ENCODE assay signal across 8 cellular contexts in genomic region chr4:170025523-170026252, GRCh38. TPM values are rescaled to one million over a fixed set of nuclear protein-coding genes. Genes with fewer than 3 reads are reported as not detected.
DNase-seq lines count a peak whose midpoint lies in the region; ATAC-seq and TF ChIP-seq lines count a peak whose summit lies in the region.

No MANE protein-coding gene starts in this region.

- peak overlapping the region; percentile 66 for H3K4me3 Mint-ChIP-seq in activated CD8-positive, alpha-beta T cell treated with anti-CD3 and anti-CD28 coated beads, Interleukin-2, amount 10 ng/mL, durations not matched to agents 7 days and 5 days
- peak overlapping the region; percentile 78 for H3K4me3 Mint-ChIP-seq in osteocyte (ENCODE audit: unreplicated experiment)

- H3K27ac Mint-ChIP-seq in activated CD8-positive, alpha-beta T cell treated with anti-CD3 and anti-CD28 coated beads, Interleukin-2, amount 10 ng/mL, durations not matched to agents 7 days and 5 days, result no peak overlapping the region
- H3K27ac Mint-ChIP-seq in osteocyte (ENCODE audit: unreplicated experiment), result no peak overlapping the region

- POLR2A ChIA-PET in activated CD8-positive, alpha-beta T cell treated with anti-CD3 and anti-CD28 coated beads, Interleukin-2, amount 10 ng/mL, durations not matched to agents 7 days and 5 days (lab: Charles Lee), result interaction anchor here (1.4 to 1.7 kb wide), 2 partner anchors 406 to 413 kb away, joined by 4 to 5 read pairs; partner anchors contain the start of genes CLCN3 and NEK1

- peaks cover 54% of the 10 kb centered on the region for H3K27me3 Mint-ChIP-seq in activated CD8-positive, alpha-beta T cell treated with anti-CD3 and anti-CD28 coated beads, Interleukin-2, amount 10 ng/mL, durations not matched to agents 7 days and 5 days (ENCODE audit: low read depth)
- peaks cover 45% of the 10 kb centered on the region for H3K27me3 Mint-ChIP-seq in osteocyte (ENCODE audit: unreplicated experiment)

- peaks cover 17% of the 10 kb centered on the region for H3K4me1 Mint-ChIP-seq in activated CD8-positive, alpha-beta T cell treated with anti-CD3 and anti-CD28 coated beads, Interleukin-2, amount 10 ng/mL, durations not matched to agents 7 days and 5 days (ENCODE audit: low read depth)
- H3K4me1 Mint-ChIP-seq in osteocyte (ENCODE audit: unreplicated experiment), result peaks cover 10% of the 10 kb centered on the region

- TF ChIP-seq CTCF in foreskin fibroblast (IDR thresholded peaks at IDR 0.05; ENCODE audit: low read depth, low read length) (no peak), osteocyte (IDR thresholded peaks at IDR 0.05) (no peak)

- H3K4me3 ChIP-seq in HAP-1 (peak overlapping the region; percentile 47), foreskin fibroblast (ENCODE audit: low read depth in 1 of 2, low read length in 2 of 2) (peak overlapping the region; percentile 50 to 74)

- CTCF ChIA-PET in activated CD8-positive, alpha-beta T cell treated with anti-CD3 and anti-CD28 coated beads, Interleukin-2, amount 10 ng/mL, durations not matched to agents 7 days and 5 days (lab: Charles Lee), result interaction anchor here (1.1 to 1.3 kb wide), 2 partner anchors 22 to 216 kb away, joined by 3 read pairs; no protein-coding TSS in a partner anchor

- in situ Hi-C loops in HAP-1 (cut with MboI; ENCODE audit: low sequenced_read_pairs), result loop anchor here (25.0 kb wide), 1 partner anchor 413 kb away; the partner anchor contains the start of genes CLCN3 and NEK1

- H3K4me1 ChIP-seq in HAP-1, result peaks cover 11% of the 10 kb centered on the region

- peaks cover 8% of the 10 kb centered on the region for H3K9me3 Mint-ChIP-seq in activated CD8-positive, alpha-beta T cell treated with anti-CD3 and anti-CD28 coated beads, Interleukin-2, amount 10 ng/mL, durations not matched to agents 7 days and 5 days (ENCODE audit: insufficient read depth)
- H3K9me3 Mint-ChIP-seq in osteocyte (ENCODE audit: unreplicated experiment), result no peaks in the 10 kb centered on the region

- no peaks in the 10 kb centered on the region for H3K36me3 ChIP-seq in HAP-1 (replicated peaks)

- ATAC-seq in activated CD8-positive, alpha-beta T cell treated with anti-CD3 and anti-CD28 coated beads, Interleukin-2, amount 10 ng/mL, durations not matched to agents 7 days and 5 days, result no peak
- ATAC-seq in HG03521 (IDR thresholded peaks at IDR 0.05; ENCODE audit: unreplicated experiment) (no peak), HG03460 (IDR thresholded peaks at IDR 0.05; ENCODE audit: unreplicated experiment) (no peak)

- no peaks in the 10 kb centered on the region for H3K27me3 ChIP-seq in HAP-1 (ENCODE audit: low read depth)

- peak in 1 of 2 experiments; percentile 28 for DNase-seq in HAP-1 (ENCODE audit: low spot score in 2 of 2)
- no peak for DNase-seq in activated CD8-positive, alpha-beta T cell treated with anti-CD3 and anti-CD28 coated beads, Interleukin-2, amount 10 ng/mL, durations not matched to agents 7 days and 5 days
- DNase-seq in foreskin fibroblast, result peak in 1 of 2 donors; percentile 41
- no peak for DNase-seq in osteocyte (ENCODE audit: extremely low spot score, unreplicated experiment)
- no peak for DNase-seq in cerebellar nuclear complex (lab: John Stamatoyannopoulos, UW)
- no peak for DNase-seq in KG1 (lab: John Stamatoyannopoulos, UW)

- H3K9me3 ChIP-seq in HAP-1, result no peaks in the 10 kb centered on the region

- peaks cover 5% of the 10 kb centered on the region for H3K36me3 Mint-ChIP-seq in activated CD8-positive, alpha-beta T cell treated with anti-CD3 and anti-CD28 coated beads, Interleukin-2, amount 10 ng/mL, durations not matched to agents 7 days and 5 days (ENCODE audit: low read depth)
- no peaks in the 10 kb centered on the region for H3K36me3 Mint-ChIP-seq in osteocyte (ENCODE audit: unreplicated experiment)

RNA-seq across cellular contexts. Expression of gene MFAP3L, which starts 0.5 kb away (rescaled TPM):
- total RNA-seq in activated CD8-positive, alpha-beta T cell treated with anti-CD3 and anti-CD28 coated beads, Interleukin-2, amount 10 ng/mL, durations not matched to agents 7 days and 5 days, result under 1 TPM; 0.03 to 0.32 TPM
- 2.1 and 2.5 TPM in 2 replicates for total RNA-seq in osteocyte
